ENCODE assay signal across 1 cellular context in the genomic region with DNA sequence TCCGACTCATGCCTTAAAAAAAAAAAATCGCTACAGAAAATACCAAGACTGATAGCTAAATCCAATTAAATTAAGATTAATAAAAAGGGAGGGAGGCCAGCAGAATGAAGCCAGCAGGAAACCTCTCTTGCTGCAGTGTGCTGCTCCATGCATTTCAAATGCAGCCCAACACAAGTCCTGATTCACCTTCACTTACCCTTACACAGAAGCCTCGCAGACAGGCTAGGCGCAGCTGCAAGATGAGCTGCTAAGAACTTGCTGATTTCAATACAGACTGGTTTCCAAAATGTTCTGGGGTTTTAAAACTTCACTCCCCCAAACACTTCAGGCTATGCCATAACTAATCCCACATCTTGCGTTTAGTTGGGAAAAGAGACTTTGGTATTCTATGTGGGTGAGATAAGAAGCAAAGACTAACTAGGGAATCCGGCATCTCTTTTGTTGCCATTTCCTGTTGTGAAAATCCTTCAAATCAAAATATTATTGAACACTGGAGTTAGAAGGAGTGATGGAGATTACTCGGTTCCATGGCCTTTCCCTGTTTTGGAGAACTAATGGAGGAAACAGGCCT.
TF ChIP-seq lines count a peak whose summit lies in the region.

No MANE protein-coding gene starts in this region.

TF ChIP-seq in endothelial cell of umbilical vein, 7 proteins besides CTCF, POLR2A, EP300 and RAD21:
- TF ChIP-seq, protein P1, sequence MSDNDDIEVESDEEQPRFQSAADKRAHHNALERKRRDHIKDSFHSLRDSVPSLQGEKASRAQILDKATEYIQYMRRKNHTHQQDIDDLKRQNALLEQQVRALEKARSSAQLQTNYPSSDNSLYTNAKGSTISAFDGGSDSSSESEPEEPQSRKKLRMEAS (IDR thresholded peaks at IDR 0.05; ENCODE audit: insufficient read depth, insufficient read length), result no peak
- TF ChIP-seq JUN (IDR thresholded peaks at IDR 0.05; ENCODE audit: borderline replicate concordance, insufficient read depth, insufficient read length, low read depth) (no peak), POLR2AphosphoS5 (IDR thresholded peaks at IDR 0.05; ENCODE audit: insufficient read depth, low read depth, low read length) (no peak), EZH2 (IDR thresholded peaks at IDR 0.05; ENCODE audit: borderline replicate concordance, low read depth, low read length, severe bottlenecking) (no peak), GATA2 (IDR thresholded peaks at IDR 0.05; ENCODE audit: insufficient read depth, insufficient read length, low read depth, low read length) (no peak), FOS (IDR thresholded peaks at IDR 0.05; ENCODE audit: borderline replicate concordance, insufficient read depth, low read length) (no peak), MYC (IDR thresholded peaks at IDR 0.05; ENCODE audit: low read depth, low read length) (no peak)
TF ChIP-seq in endothelial cell of umbilical vein: peak in this region for 0.
